ENCODE assay signal across 1 cellular context in genomic region chr9:127166651-127167524, GRCh38.
A peak's percentile ranks its signal among the peaks of the same experiment; 100 is the strongest.
TF ChIP-seq lines count a peak whose summit lies in the region.

No MANE protein-coding gene starts in this region.

TF ChIP-seq in GM12878, 131 proteins besides CTCF, POLR2A, EP300 and RAD21 (continued from another document):
- TF ChIP-seq E2F8 (IDR thresholded peaks at IDR 0.05; ENCODE audit: low read depth, partially characterized antibody) (peak; percentile 15), HSF1 (IDR thresholded peaks at IDR 0.05; ENCODE audit: low read depth, low read length) (no peak), SMAD1 (IDR thresholded peaks at IDR 0.05; ENCODE audit: low read depth, partially characterized antibody) (peak; percentile 86), EED (IDR thresholded peaks at IDR 0.05; ENCODE audit: low read depth) (peak; percentile 71; the same call in 1 of the 2 replicates), FOS (IDR thresholded peaks at IDR 0.05; ENCODE audit: borderline replicate concordance, extremely low read depth, insufficient read length) (no peak), REST (IDR thresholded peaks at IDR 0.05; ENCODE audit: low read depth, low read length) (no peak), ZBTB33 (IDR thresholded peaks at IDR 0.05) (no peak), BCL3 (IDR thresholded peaks at IDR 0.05; ENCODE audit: borderline replicate concordance, insufficient read depth, low read depth, low read length, poor library complexity, severe bottlenecking) (peak; percentile 96), RELB (IDR thresholded peaks at IDR 0.05; ENCODE audit: low read depth) (peak; percentile 86), DPF2 (IDR thresholded peaks at IDR 0.05) (peak; percentile 70; the same call in 1 of the 2 replicates), MEF2A (IDR thresholded peaks at IDR 0.05; ENCODE audit: insufficient read depth, low read depth, low read length) (0 out of 2 replicates have a peak, but pooled peaks have one; percentile 5), YBX1 (IDR thresholded peaks at IDR 0.05) (peak; percentile 88; the same call in 1 of the 2 replicates), ATF7 (IDR thresholded peaks at IDR 0.05; ENCODE audit: low read depth) (peak; percentile 91), BACH1 (IDR thresholded peaks at IDR 0.05; ENCODE audit: borderline replicate concordance) (0 out of 2 replicates have a peak, but pooled peaks have one; percentile 48), MYB (IDR thresholded peaks at IDR 0.05; ENCODE audit: borderline replicate concordance, low read depth, low read length) (peak; percentile 87; the same call in 1 of the 2 replicates), SIX5 (IDR thresholded peaks at IDR 0.05; ENCODE audit: low read depth, low read length, severe bottlenecking) (no peak), CUX1 (IDR thresholded peaks at IDR 0.05; ENCODE audit: insufficient replicate concordance, low read depth, low read length) (peak; percentile 95), E2F4 (IDR thresholded peaks at IDR 0.05; ENCODE audit: low read depth, low read length) (no peak), RB1 (IDR thresholded peaks at IDR 0.05; ENCODE audit: borderline replicate concordance) (peak; percentile 88; the same call in 1 of the 2 replicates), TAF1 (IDR thresholded peaks at IDR 0.05; ENCODE audit: borderline replicate concordance, low read depth, low read length) (0 out of 2 replicates have a peak, but pooled peaks have one; percentile 31), TCF12 (IDR thresholded peaks at IDR 0.05; ENCODE audit: low read depth, low read length) (peak; percentile 97)
